Comparison of ENCODE assay signal across 37 cellular contexts in the genomic region with DNA sequence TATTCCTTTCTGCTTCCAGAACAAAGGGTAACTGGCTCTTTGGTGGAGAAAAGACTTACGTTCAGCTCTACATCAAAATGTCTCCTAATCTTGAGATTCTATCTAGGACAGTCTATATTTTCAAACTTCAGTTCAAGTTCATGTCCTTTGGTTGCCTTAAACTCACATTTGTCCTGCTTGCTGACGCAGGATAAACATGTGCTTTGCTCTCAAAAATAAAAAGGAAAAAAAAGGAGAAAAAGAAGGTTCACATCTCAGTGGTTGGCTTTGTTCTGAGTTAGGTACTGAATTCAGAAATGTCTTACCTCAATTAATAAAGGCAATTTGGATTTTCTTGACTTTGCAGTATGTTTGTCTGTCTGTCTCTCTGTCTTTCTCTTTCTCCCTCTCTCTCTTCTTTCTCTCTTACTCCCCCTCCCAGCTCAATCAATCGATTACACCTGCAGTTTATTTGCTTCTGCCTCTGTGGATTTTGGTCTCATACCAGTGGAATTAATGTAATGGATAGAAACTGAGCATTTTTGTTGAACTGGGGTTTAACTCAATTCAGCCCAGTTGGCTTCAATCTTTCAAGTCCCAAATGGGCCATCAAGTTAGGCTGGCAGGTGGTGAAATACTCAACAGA.
"Had no signal": no experiment of that assay in that cellular context is flagged by ENCODE, and none has a peak within 500 bp of the region (broad histone marks: within the 10 kb centered on the region; RNA-seq: fewer than 3 reads in every experiment).

No MANE protein-coding gene starts in this region.

- FAIRE-seq: bronchial epithelial cell, TTC549 had no signal

- H3K4me3 ChIP-seq: ascending aorta, cardiac muscle cell had no signal

- ATAC-seq: activated CD8-positive, alpha-beta T cell treated with anti-CD3 and anti-CD28 coated beads for 36 hours; activated naive CD8-positive, alpha-beta T cell treated with anti-CD3 and anti-CD28 coated beads, Interleukin-2, amount 50 U/mL, for 24 hours had no signal

- H3K27ac Mint-ChIP-seq: activated B cell treated with CpG ODN at 0.5 μM for 24 hours; activated CD4-positive, alpha-beta memory T cell treated with anti-CD3 and anti-CD28 coated beads for 36 hours; activated CD4-positive, alpha-beta T cell treated with anti-CD3 and anti-CD28 coated beads, Interleukin-2, amount 10 ng/mL, durations not matched to agents 24 days and 14 days; activated CD8-positive, alpha-beta T cell treated with anti-CD3 and anti-CD28 coated beads for 36 hours; activated naive CD4-positive, alpha-beta T cell treated with anti-CD3 and anti-CD28 coated beads, Interleukin-2, amount 10 ng/mL, durations not matched to agents 7 days and 5 days; activated naive CD4-positive, alpha-beta T cell treated with anti-CD3 and anti-CD28 coated beads, Interleukin-2, amount 50 U/mL, for 24 hours; activated naive CD8-positive, alpha-beta T cell; activated naive CD8-positive, alpha-beta T cell treated with anti-CD3 and anti-CD28 coated beads, Interleukin-2, amount 10 ng/mL, durations not matched to agents 7 days and 5 days; activated naive CD8-positive, alpha-beta T cell treated with anti-CD3 and anti-CD28 coated beads, Interleukin-2, amount 50 U/mL, for 24 hours; activated T-helper 2 cell treated with anti-CD3 and anti-CD28 coated beads, Interferon-gamma antibody, Interleukin-2, Interleukin-4, amounts not matched to agents 10 μg/mL and 5 μg/mL and 100 μg/mL, durations not matched to agents 14 hours and 24 hours and 36 hours; brain; T-helper 1 cell treated with Interleukin-12 subunit alpha and Interleukin-12 subunit beta and Interleukin-4 antibody, amounts not matched to agents 30 μg/mL and 1 μg/mL, for 36 hours; T-helper 2 cell treated with Interferon-gamma antibody and Interleukin-4, amounts not matched to agents 5 μg/mL and 100 μg/mL, for 36 hours had no signal

- H3K4me1 Mint-ChIP-seq: activated B cell treated with CpG ODN at 0.5 μM for 24 hours; activated naive CD4-positive, alpha-beta T cell treated with anti-CD3 and anti-CD28 coated beads, Interleukin-2, amount 10 ng/mL, durations not matched to agents 7 days and 5 days; activated naive CD4-positive, alpha-beta T cell treated with anti-CD3 and anti-CD28 coated beads, Interleukin-2, amount 50 U/mL, for 24 hours; activated naive CD8-positive, alpha-beta T cell treated with anti-CD3 and anti-CD28 coated beads, Interleukin-2, amount 10 ng/mL, durations not matched to agents 7 days and 5 days; activated naive CD8-positive, alpha-beta T cell treated with anti-CD3 and anti-CD28 coated beads, Interleukin-2, amount 50 U/mL, for 24 hours; brain; central memory CD8-positive, alpha-beta T cell had no signal

- H3K36me3 ChIP-seq: ascending aorta, cardiac muscle cell had no signal

- H3K36me3 Mint-ChIP-seq: activated CD4-positive, alpha-beta memory T cell treated with anti-CD3 and anti-CD28 coated beads for 36 hours; brain had no signal

- H3K4me3 Mint-ChIP-seq: activated B cell treated with CpG ODN at 0.5 μM for 24 hours; activated CD4-positive, alpha-beta memory T cell treated with anti-CD3 and anti-CD28 coated beads for 36 hours; activated CD4-positive, alpha-beta T cell treated with anti-CD3 and anti-CD28 coated beads, Interleukin-2, amount 10 ng/mL, durations not matched to agents 24 days and 14 days; activated CD8-positive, alpha-beta T cell treated with anti-CD3 and anti-CD28 coated beads for 36 hours; activated naive CD4-positive, alpha-beta T cell treated with anti-CD3 and anti-CD28 coated beads, Interleukin-2, amount 10 ng/mL, durations not matched to agents 7 days and 5 days; activated naive CD4-positive, alpha-beta T cell treated with anti-CD3 and anti-CD28 coated beads, Interleukin-2, amount 50 U/mL, for 24 hours; activated naive CD8-positive, alpha-beta T cell; activated naive CD8-positive, alpha-beta T cell treated with anti-CD3 and anti-CD28 coated beads, Interleukin-2, amount 10 ng/mL, durations not matched to agents 7 days and 5 days; activated naive CD8-positive, alpha-beta T cell treated with anti-CD3 and anti-CD28 coated beads, Interleukin-2, amount 50 U/mL, for 24 hours; brain; central memory CD8-positive, alpha-beta T cell; T-helper 1 cell treated with Interleukin-12 subunit alpha and Interleukin-12 subunit beta and Interleukin-4 antibody, amounts not matched to agents 30 μg/mL and 1 μg/mL, for 36 hours; T-helper 2 cell treated with Interferon-gamma antibody and Interleukin-4, amounts not matched to agents 5 μg/mL and 100 μg/mL, for 36 hours had no signal

- H3K4me1 ChIP-seq: ascending aorta had no signal

- H3K27me3 ChIP-seq: ascending aorta, cardiac muscle cell had no signal

- H3K9me3 ChIP-seq: ascending aorta had no signal

- DNase-seq: activated B cell treated with CpG ODN at 0.5 μM for 24 hours; activated CD4-positive, alpha-beta memory T cell treated with anti-CD3 and anti-CD28 coated beads for 36 hours; activated CD4-positive, alpha-beta T cell treated with anti-CD3 and anti-CD28 coated beads for 4 hours; activated CD4-positive, alpha-beta T cell treated with anti-CD3 and anti-CD28 coated beads, Interleukin-2, amount 10 ng/mL, durations not matched to agents 24 days and 14 days; activated CD4-positive, alpha-beta T cell treated with anti-CD3 and anti-CD28 coated beads, Interleukin-2, amount 50 U/mL, for 1 hour; activated CD4-positive, alpha-beta T cell treated with anti-CD3 and anti-CD28 coated beads, Interleukin-2, amount 50 U/mL, for 4 hours; activated CD4-positive, CD25-positive, alpha-beta regulatory T cell treated with anti-CD3 and anti-CD28 coated beads, Interleukin-2, amount 50 U/mL, for 72 hours; activated CD8-positive, alpha-beta memory T cell treated with anti-CD3 and anti-CD28 coated beads, Interleukin-2, amount 50 U/mL, for 4 hours; activated CD8-positive, alpha-beta T cell treated with anti-CD3 and anti-CD28 coated beads for 36 hours; activated effector memory CD4-positive, alpha-beta T cell treated with Interleukin-2 at 50 U/mL for 16 hours; activated gamma-delta T cell; activated naive CD4-positive, alpha-beta T cell treated with anti-CD3 and anti-CD28 coated beads, Interleukin-2, amount 10 ng/mL, durations not matched to agents 7 days and 5 days; activated naive CD4-positive, alpha-beta T cell treated with Interleukin-2 at 50 U/mL for 16 hours; activated naive CD8-positive, alpha-beta T cell treated with anti-CD3 and anti-CD28 coated beads, Interleukin-2, amount 10 ng/mL, durations not matched to agents 7 days and 5 days; activated naive CD8-positive, alpha-beta T cell treated with anti-CD3 and anti-CD28 coated beads, Interleukin-2, amount 50 U/mL, for 24 hours; activated T-cell treated with anti-CD3 and anti-CD28 coated beads for 4 hours; activated T-cell treated with anti-CD3 and anti-CD28 coated beads, Interleukin-2, amount 50 U/mL, for 1 hour; activated T-cell treated with anti-CD3 and anti-CD28 coated beads, Interleukin-2, amount 50 U/mL, for 48 hours; amygdala; anterior cingulate cortex; caudate nucleus; cerebellar nuclear complex; T-helper 1 cell; T-helper 2 cell; T-helper 9 cell had no signal

- H3K9me3 Mint-ChIP-seq: activated naive CD4-positive, alpha-beta T cell treated with anti-CD3 and anti-CD28 coated beads, Interleukin-2, amount 50 U/mL, for 24 hours; central memory CD8-positive, alpha-beta T cell had no signal

- H3K27ac ChIP-seq: ascending aorta, cardiac muscle cell, VCaP had no signal
